Comparison of ENCODE assay signal across 22 cellular contexts in the genomic region with DNA sequence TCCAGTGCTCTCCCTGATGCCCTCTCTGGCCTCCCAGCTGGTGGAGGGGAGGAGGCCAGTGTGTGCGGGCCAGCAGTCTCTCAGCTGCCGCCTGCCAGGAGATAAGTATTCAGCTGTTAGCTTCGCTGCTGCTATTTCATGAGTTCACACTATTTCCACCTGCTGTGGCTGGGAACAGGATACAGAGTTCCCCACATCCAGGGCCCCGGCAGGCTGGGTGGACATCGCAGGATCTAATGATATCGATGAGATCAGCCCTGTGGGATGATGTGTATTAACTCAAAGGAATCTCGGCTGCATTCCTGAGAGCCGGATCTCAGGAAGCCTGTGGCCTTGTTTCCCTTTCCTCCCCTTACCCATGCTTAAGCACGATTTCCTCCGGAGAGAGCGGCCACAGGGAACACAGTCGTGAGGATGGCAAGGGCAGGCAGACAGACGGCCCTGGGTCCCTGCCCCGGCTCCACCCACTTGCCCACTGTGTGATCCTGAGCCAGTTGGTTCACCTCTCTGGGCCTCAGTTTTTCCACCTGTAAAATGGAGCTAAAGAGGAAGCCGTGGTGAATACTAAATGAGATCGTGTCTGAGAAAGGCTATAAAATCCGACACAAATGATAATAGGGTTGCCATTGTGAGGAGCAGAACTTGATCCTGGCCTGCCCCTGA. TPM values are rescaled to one million over a fixed set of nuclear protein-coding genes. Genes with fewer than 3 reads are reported as not detected.
DNase-seq lines count a peak whose midpoint lies in the region; TF ChIP-seq lines count a peak whose summit lies in the region.
"Had no signal": no experiment of that assay in that cellular context is flagged by ENCODE, and none has a peak within 500 bp of the region (broad histone marks: within the 10 kb centered on the region; RNA-seq: fewer than 3 reads in every experiment).

No MANE protein-coding gene starts in this region.

- peaks cover 29% of the 10 kb centered on the region for H3K27me3 Mint-ChIP-seq in endodermal cell (ENCODE audit: insufficient read depth)

- H3K36me3 ChIP-seq in HUES6 (ENCODE audit: control insufficient read depth, insufficient read depth, low read length) (no peaks in the 10 kb centered on the region), endodermal cell (ENCODE audit: control insufficient read depth, insufficient read depth, low read length) (no peaks in the 10 kb centered on the region), mesodermal cell (ENCODE audit: control insufficient read depth, insufficient read depth, low read length) (no peaks in the 10 kb centered on the region), MG63 (no peaks in the 10 kb centered on the region)
- H3K36me3 ChIP-seq: esophagus squamous epithelium, transverse colon had no signal

- H3K27ac ChIP-seq in HUES6 (ENCODE audit: low read depth, low read length) (no peak overlapping the region), endodermal cell (ENCODE audit: low read depth, low read length) (no peak overlapping the region), mesodermal cell (ENCODE audit: low read depth, low read length, severe bottlenecking) (peak overlapping the region; percentile 82), caudate nucleus (ENCODE audit: low read depth, low read length) (no peak overlapping the region)
- H3K27ac ChIP-seq: esophagus squamous epithelium, transverse colon had no signal

- H3K27me3 ChIP-seq in HUES6 (ENCODE audit: control insufficient read depth, insufficient read depth, low read length) = peaks cover 12% of the 10 kb centered on the region
- H3K27me3 ChIP-seq in endodermal cell (ENCODE audit: control insufficient read depth, insufficient read depth, low read length, poor library complexity, severe bottlenecking) = peaks cover 20% of the 10 kb centered on the region
- peaks cover 3% of the 10 kb centered on the region for H3K27me3 ChIP-seq in MG63

- peak; percentile 33 for DNase-seq in A172 (ENCODE audit: low spot score)
- DNase-seq in endodermal cell = peak; percentile 91
- DNase-seq in caudate nucleus (lab: John Stamatoyannopoulos, UW) = no peak
- DNase-seq in MG63 = no peak
- DNase-seq in AG08396 (ENCODE audit: low spot score) = no peak
- DNase-seq in foreskin melanocyte = no peak
- DNase-seq: activated naive CD8-positive, alpha-beta T cell treated with anti-CD3 and anti-CD28 coated beads, Interleukin-2, amount 50 U/mL, for 24 hours; C1 segment of cervical spinal cord; esophagus squamous epithelium; KG1; NCI-H1092 treated with DMSO at 0.1 percent for 48 hours; OCI-M1; transverse colon had no signal

- peak overlapping the region; percentile 18 for H3K9ac ChIP-seq in HUES6 (ENCODE audit: low read length)
- peak overlapping the region; percentile 39 for H3K9ac ChIP-seq in endodermal cell (ENCODE audit: extremely low read depth, low read length, poor library complexity, severe bottlenecking)

- peak overlapping the region; percentile 93 for H3K27ac Mint-ChIP-seq in endodermal cell
- H3K27ac Mint-ChIP-seq: activated naive CD8-positive, alpha-beta T cell treated with anti-CD3 and anti-CD28 coated beads, Interleukin-2, amount 50 U/mL, for 24 hours; memory B cell; stimulated activated memory B cell treated with anti-CD40 and anti-IgM and Interleukin-4, amounts not matched to agents 10 μg/mL and 1 μg/mL and 100 μg/mL, for 72 hours had no signal

- H3K4me1 ChIP-seq in HUES6 (ENCODE audit: control insufficient read depth, insufficient read depth, low read length) = peaks cover 22% of the 10 kb centered on the region; the same call in 1 of the 2 replicates
- no peaks in the 10 kb centered on the region for H3K4me1 ChIP-seq in endodermal cell (ENCODE audit: control insufficient read depth, insufficient read depth, low read length)
- peaks cover 24% of the 10 kb centered on the region for H3K4me1 ChIP-seq in mesodermal cell (ENCODE audit: control insufficient read depth, insufficient read depth, low read length, poor library complexity, severe bottlenecking)
- H3K4me1 ChIP-seq: esophagus squamous epithelium, transverse colon had no signal

- H3K4me3 ChIP-seq in HUES6 (ENCODE audit: low read depth, low read length) = no peak overlapping the region
- no peak overlapping the region for H3K4me3 ChIP-seq in endodermal cell (ENCODE audit: low read length)
- no peak overlapping the region for H3K4me3 ChIP-seq in mesodermal cell (ENCODE audit: extremely low read depth, insufficient read depth, low read length, poor library complexity, severe bottlenecking)
- no peak overlapping the region for H3K4me3 ChIP-seq in MG63
- H3K4me3 ChIP-seq: esophagus squamous epithelium, transverse colon had no signal

- no peaks in the 10 kb centered on the region for H3K36me3 Mint-ChIP-seq in endodermal cell (ENCODE audit: low read depth)
- H3K36me3 Mint-ChIP-seq: memory B cell; stimulated activated memory B cell treated with anti-CD40 and anti-IgM and Interleukin-4, amounts not matched to agents 10 μg/mL and 1 μg/mL and 100 μg/mL, for 72 hours had no signal

- no peak overlapping the region for H3K4me3 Mint-ChIP-seq in endodermal cell
- H3K4me3 Mint-ChIP-seq: activated naive CD8-positive, alpha-beta T cell treated with anti-CD3 and anti-CD28 coated beads, Interleukin-2, amount 50 U/mL, for 24 hours; memory B cell; neural crest cell; stimulated activated memory B cell treated with anti-CD40 and anti-IgM and Interleukin-4, amounts not matched to agents 10 μg/mL and 1 μg/mL and 100 μg/mL, for 72 hours had no signal

- 71% methylated on average over 11 to 17 of the region's 17 CpGs for WGBS in endodermal cell (ENCODE audit: insufficient coverage in 1 of 2, insufficient read length in 1 of 2), 2 experiments
- WGBS in mesodermal cell (ENCODE audit: insufficient coverage in 2 of 2), 2 experiments = 59 to 71% methylated on average over 8 to 17 of the region's 17 CpGs

- H3K9me3 ChIP-seq in HUES6 (ENCODE audit: control insufficient read depth, insufficient read depth, low read depth, low read length) (no peaks in the 10 kb centered on the region), endodermal cell (ENCODE audit: control insufficient read depth, low read length) (no peaks in the 10 kb centered on the region), mesodermal cell (ENCODE audit: control insufficient read depth, low read length) (no peaks in the 10 kb centered on the region), MG63 (no peaks in the 10 kb centered on the region)
- H3K9me3 ChIP-seq: esophagus squamous epithelium, transverse colon had no signal

- H3K4me1 Mint-ChIP-seq in endodermal cell = peaks cover 14% of the 10 kb centered on the region
- H3K4me1 Mint-ChIP-seq: activated naive CD8-positive, alpha-beta T cell treated with anti-CD3 and anti-CD28 coated beads, Interleukin-2, amount 50 U/mL, for 24 hours; memory B cell; stimulated activated memory B cell treated with anti-CD40 and anti-IgM and Interleukin-4, amounts not matched to agents 10 μg/mL and 1 μg/mL and 100 μg/mL, for 72 hours had no signal

- no peak for TF ChIP-seq CTCF in endodermal cell (conservative IDR thresholded peaks at IDR 0.05)

- no peaks in the 10 kb centered on the region for H3K9me3 Mint-ChIP-seq in endodermal cell
- H3K9me3 Mint-ChIP-seq: activated naive CD8-positive, alpha-beta T cell treated with anti-CD3 and anti-CD28 coated beads, Interleukin-2, amount 50 U/mL, for 24 hours; memory B cell; neural crest cell; stimulated activated memory B cell treated with anti-CD40 and anti-IgM and Interleukin-4, amounts not matched to agents 10 μg/mL and 1 μg/mL and 100 μg/mL, for 72 hours had no signal

RNA-seq across cellular contexts. Expression of a gene that starts 6.5 kb away (rescaled TPM):
- 1.2 TPM in 1 of 2 replicates, not detected in the other for total RNA-seq in A172 (2014; rRNA removed; shearing (Covaris generic))
- not detected for total RNA-seq in endodermal cell
- 1.1 TPM for polyA plus RNA-seq in endodermal cell (2013, experiment 1 of 2)
- polyA plus RNA-seq in endodermal cell (2013, experiment 2 of 2) = 0.58 TPM
- polyA plus RNA-seq in mesodermal cell (2013, experiment 1 of 2) = not detected
- polyA plus RNA-seq in mesodermal cell (2013, experiment 2 of 2) = not detected
- total RNA-seq in MG63 (2014; rRNA removed; shearing (Covaris generic); ENCODE audit: low replicate concordance) = not detected in 2 replicates
- total RNA-seq: activated CD8-positive, alpha-beta memory T cell treated with anti-CD3 and anti-CD28 coated beads for 36 hours; cardiac septum; esophagus squamous epithelium; SK-MEL-5; T-helper 2 cell treated with Interferon-gamma antibody and Interleukin-4, amounts not matched to agents 100 ng/mL and 5 ng/mL, for 36 hours had no signal

RNA-seq across cellular contexts. Expression of a gene that starts 37.5 kb away (rescaled TPM):
- total RNA-seq in A172 (2014; rRNA removed; shearing (Covaris generic)) = not detected in 2 replicates
- total RNA-seq in endodermal cell = not detected
- polyA plus RNA-seq in endodermal cell (2013, experiment 1 of 2) = not detected
- polyA plus RNA-seq in endodermal cell (2013, experiment 2 of 2) = not detected
- polyA plus RNA-seq in mesodermal cell (2013, experiment 1 of 2) = not detected
- not detected for polyA plus RNA-seq in mesodermal cell (2013, experiment 2 of 2)
- total RNA-seq in MG63 (2014; rRNA removed; shearing (Covaris generic); ENCODE audit: low replicate concordance) = not detected in 2 replicates
- total RNA-seq: neural crest cell, SK-MEL-5 had no signal

RNA-seq across cellular contexts. Expression of a gene that starts 47.4 kb away (rescaled TPM):
- 12.5 and 14.2 TPM in 2 replicates for total RNA-seq in A172 (2014; rRNA removed; shearing (Covaris generic))
- 10 to 100 TPM; 49.8 to 65.2 TPM for total RNA-seq in endodermal cell
- 52.4 TPM for polyA plus RNA-seq in endodermal cell (2013, experiment 1 of 2)
- polyA plus RNA-seq in endodermal cell (2013, experiment 2 of 2) = 51.6 TPM
- 39.5 TPM for polyA plus RNA-seq in mesodermal cell (2013, experiment 1 of 2)
- 35.0 TPM for polyA plus RNA-seq in mesodermal cell (2013, experiment 2 of 2)
- total RNA-seq in MG63 (2014; rRNA removed; shearing (Covaris generic); ENCODE audit: low replicate concordance) = 11.1 and 26.7 TPM in 2 replicates

Comparison
In these comparisons a context has a peak if more than half of its experiments do, and no peak if none do; other contexts are left out.
1. DNase-seq: peak in A172 (single experiment) and endodermal cell (single experiment); none in caudate nucleus (0 of 61), MG63 (single experiment), AG08396 (single experiment) and foreskin melanocyte (single experiment).